Comparison of ENCODE assay signal across 14 cellular contexts in the genomic region with DNA sequence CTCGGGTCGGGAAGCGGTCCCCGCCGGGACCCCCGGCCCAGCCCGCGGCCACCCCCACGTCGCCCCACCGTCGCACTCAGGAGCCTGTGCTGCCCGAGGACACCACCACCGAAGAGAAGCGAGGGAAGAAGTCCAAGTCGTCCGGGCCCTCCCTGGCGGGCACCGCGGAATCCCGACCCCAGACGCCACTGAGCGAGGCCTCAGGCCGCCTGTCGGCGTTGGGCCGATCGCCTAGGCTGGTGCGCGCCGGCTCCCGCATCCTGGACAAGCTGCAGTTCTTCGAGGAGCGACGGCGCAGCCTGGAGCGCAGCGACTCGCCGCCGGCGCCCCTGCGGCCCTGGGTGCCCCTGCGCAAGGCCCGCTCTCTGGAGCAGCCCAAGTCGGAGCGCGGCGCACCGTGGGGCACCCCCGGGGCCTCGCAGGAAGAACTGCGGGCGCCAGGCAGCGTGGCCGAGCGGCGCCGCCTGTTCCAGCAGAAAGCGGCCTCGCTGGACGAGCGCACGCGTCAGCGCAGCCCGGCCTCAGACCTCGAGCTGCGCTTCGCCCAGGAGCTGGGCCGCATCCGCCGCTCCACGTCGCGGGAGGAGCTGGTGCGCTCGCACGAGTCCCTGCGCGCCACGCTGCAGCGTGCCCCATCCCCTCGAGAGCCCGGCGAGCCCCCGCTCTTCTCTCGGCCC. TPM values are rescaled to one million over a fixed set of nuclear protein-coding genes. Genes with fewer than 3 reads are reported as not detected.
DNase-seq lines count a peak whose midpoint lies in the region; ATAC-seq and TF ChIP-seq lines count a peak whose summit lies in the region.
"Had no signal": no experiment of that assay in that cellular context is flagged by ENCODE, and none has a peak within 500 bp of the region (broad histone marks: within the 10 kb centered on the region; RNA-seq: fewer than 3 reads in every experiment).

No MANE protein-coding gene starts in this region.

- H3K9me3 ChIP-seq in HUES48 (ENCODE audit: control insufficient read depth, insufficient read depth, low read length) (no peaks in the 10 kb centered on the region), iPS-20b (ENCODE audit: insufficient read depth, low read depth, low read length) (no peaks in the 10 kb centered on the region)

- H3K27me3 ChIP-seq in HUES48 (ENCODE audit: control insufficient read depth, insufficient read depth, low read length) (peaks cover 28% of the 10 kb centered on the region), iPS-20b (ENCODE audit: insufficient read depth, low read length) (peaks cover 42% of the 10 kb centered on the region)

- H3K4me1 Mint-ChIP-seq in activated naive CD8-positive, alpha-beta T cell (ENCODE audit: low read depth), result peaks cover 38% of the 10 kb centered on the region
- H3K4me1 Mint-ChIP-seq in stimulated activated effector memory CD8-positive, alpha-beta T cell treated with anti-CD3 and anti-CD28 coated beads, Interleukin-12 subunit alpha, Interleukin-12 subunit beta, amount 100 ng/mL, for 72 hours, result peaks cover 5% of the 10 kb centered on the region
- peaks cover 70% of the 10 kb centered on the region for H3K4me1 Mint-ChIP-seq in chondrocyte (ENCODE audit: low read depth)

- H3K4me1 ChIP-seq in HUES48 (ENCODE audit: control insufficient read depth, insufficient read depth, low read length), result peaks cover 28% of the 10 kb centered on the region
- peaks cover 4% of the 10 kb centered on the region for H3K4me1 ChIP-seq in iPS-20b (ENCODE audit: insufficient read depth, low read length)

- TF ChIP-seq CTCF in chondrocyte (IDR thresholded peaks at IDR 0.05), result no peak

- H3K27me3 Mint-ChIP-seq in activated naive CD8-positive, alpha-beta T cell, result peaks cover 4% of the 10 kb centered on the region
- no peaks in the 10 kb centered on the region for H3K27me3 Mint-ChIP-seq in chondrocyte (ENCODE audit: low read depth)

- H3K4me3 Mint-ChIP-seq in activated naive CD8-positive, alpha-beta T cell, result peak overlapping the region; percentile 10
- H3K4me3 Mint-ChIP-seq in stimulated activated effector memory CD8-positive, alpha-beta T cell treated with anti-CD3 and anti-CD28 coated beads, Interleukin-12 subunit alpha, Interleukin-12 subunit beta, amount 100 ng/mL, for 72 hours, result no peak overlapping the region
- H3K4me3 Mint-ChIP-seq in chondrocyte (ENCODE audit: unreplicated experiment), result no peak overlapping the region

- no peak overlapping the region for H3K9ac ChIP-seq in HUES48 (ENCODE audit: low read depth, low read length)
- H3K9ac ChIP-seq in iPS-20b (ENCODE audit: low read depth, low read length), result no peak overlapping the region; the same call in 1 of the 2 replicates
- H3K9ac ChIP-seq: parathyroid adenoma had no signal

- DNase-seq in stimulated activated effector memory CD8-positive, alpha-beta T cell treated with anti-CD3 and anti-CD28 coated beads, Interleukin-12 subunit alpha, Interleukin-12 subunit beta, amount 100 ng/mL, for 72 hours (ENCODE audit: low spot score in 2 of 2), result no peak
- DNase-seq in chondrocyte (ENCODE audit: low spot score) (no peak), mesenteric fat pad (ENCODE audit: low spot score) (no peak), OCI-M2 (lab: John Stamatoyannopoulos, UW; ENCODE audit: unreplicated experiment) (no peak)
- DNase-seq: activated CD4-positive, alpha-beta T cell treated with anti-CD3 and anti-CD28 coated beads for 48 hours; NCI-H1694; NCI-H526; Peyer's patch; T-helper 1 cell had no signal

- H3K36me3 Mint-ChIP-seq in activated naive CD8-positive, alpha-beta T cell, result no peaks in the 10 kb centered on the region
- no peaks in the 10 kb centered on the region for H3K36me3 Mint-ChIP-seq in stimulated activated effector memory CD8-positive, alpha-beta T cell treated with anti-CD3 and anti-CD28 coated beads, Interleukin-12 subunit alpha, Interleukin-12 subunit beta, amount 100 ng/mL, for 72 hours
- peaks cover 4% of the 10 kb centered on the region for H3K36me3 Mint-ChIP-seq in chondrocyte (ENCODE audit: low read depth)

- H3K9me3 Mint-ChIP-seq in activated naive CD8-positive, alpha-beta T cell (ENCODE audit: low read depth), result no peaks in the 10 kb centered on the region
- H3K9me3 Mint-ChIP-seq in stimulated activated effector memory CD8-positive, alpha-beta T cell treated with anti-CD3 and anti-CD28 coated beads, Interleukin-12 subunit alpha, Interleukin-12 subunit beta, amount 100 ng/mL, for 72 hours, result no peaks in the 10 kb centered on the region
- H3K9me3 Mint-ChIP-seq in chondrocyte (ENCODE audit: low read depth), result no peaks in the 10 kb centered on the region
- H3K9me3 Mint-ChIP-seq: activated T-helper 2 cell treated with anti-CD3 and anti-CD28 coated beads, Interferon-gamma antibody, Interleukin-2, Interleukin-4, amounts not matched to agents 10 μg/mL and 5 μg/mL and 100 μg/mL, durations not matched to agents 14 hours and 24 hours and 36 hours had no signal

- no peaks in the 10 kb centered on the region for H3K36me3 ChIP-seq in HUES48 (ENCODE audit: control insufficient read depth, insufficient read depth, low read length)
- H3K36me3 ChIP-seq in iPS-20b (ENCODE audit: insufficient read depth, low read depth, low read length), result 0 out of 2 replicates have a peak, but pooled peaks cover 5% of the 10 kb centered on the region
- H3K36me3 ChIP-seq: Peyer's patch had no signal

- peak; percentile 6 for ATAC-seq in stimulated activated effector memory CD8-positive, alpha-beta T cell treated with anti-CD3 and anti-CD28 coated beads, Interleukin-12 subunit alpha, Interleukin-12 subunit beta, amount 100 ng/mL, for 72 hours

- H3K27ac Mint-ChIP-seq in activated naive CD8-positive, alpha-beta T cell, result no peak overlapping the region
- no peak overlapping the region for H3K27ac Mint-ChIP-seq in stimulated activated effector memory CD8-positive, alpha-beta T cell treated with anti-CD3 and anti-CD28 coated beads, Interleukin-12 subunit alpha, Interleukin-12 subunit beta, amount 100 ng/mL, for 72 hours
- H3K27ac Mint-ChIP-seq in chondrocyte (ENCODE audit: unreplicated experiment), result no peak overlapping the region
- H3K27ac Mint-ChIP-seq: activated T-helper 2 cell treated with anti-CD3 and anti-CD28 coated beads, Interferon-gamma antibody, Interleukin-2, Interleukin-4, amounts not matched to agents 10 μg/mL and 5 μg/mL and 100 μg/mL, durations not matched to agents 14 hours and 24 hours and 36 hours had no signal

- H3K27ac ChIP-seq in HUES48 (ENCODE audit: low read depth, low read length), result no peak overlapping the region
- no peak overlapping the region for H3K27ac ChIP-seq in iPS-20b (ENCODE audit: low read length)
- H3K27ac ChIP-seq: parathyroid adenoma had no signal

- H3K4me3 ChIP-seq in HUES48 (ENCODE audit: low read depth, low read length) (peak overlapping the region; percentile 49; the same call in 1 of the 2 replicates), iPS-20b (ENCODE audit: low read length) (peak overlapping the region; percentile 46; the same call in 1 of the 2 replicates)

RNA-seq across cellular contexts. Expression of gene SPEG, which starts 13.6 kb away (rescaled TPM):
- 62.9 to 94.9 TPM (median 89.7 TPM) in 3 replicates for total RNA-seq in chondrocyte
- 4.7 TPM for total RNA-seq in mesenteric fat pad
- total RNA-seq: activated T-helper 2 cell treated with anti-CD3 and anti-CD28 coated beads, Interferon-gamma antibody, Interleukin-2, Interleukin-4, amounts not matched to agents 10 μg/mL and 5 μg/mL and 100 μg/mL, durations not matched to agents 14 hours and 24 hours and 36 hours had no signal

RNA-seq across cellular contexts. Expression of gene DES, which starts 30.1 kb away (rescaled TPM):
- total RNA-seq in chondrocyte (0.70 to 19.8 TPM (median 15.5 TPM) in 3 replicates), mesenteric fat pad (62.5 TPM)
- total RNA-seq: activated T-helper 2 cell treated with anti-CD3 and anti-CD28 coated beads, Interferon-gamma antibody, Interleukin-2, Interleukin-4, amounts not matched to agents 10 μg/mL and 5 μg/mL and 100 μg/mL, durations not matched to agents 14 hours and 24 hours and 36 hours had no signal

RNA-seq across cellular contexts. Expression of gene GMPPA, which starts 50.5 kb away (rescaled TPM):
- total RNA-seq in chondrocyte, result 60.9 to 72.4 TPM (median 62.1 TPM) in 3 replicates
- 32.4 TPM for total RNA-seq in mesenteric fat pad

Comparison
In these comparisons a context has a peak if more than half of its experiments do, and no peak if none do; other contexts are left out.
1. RNA of gene SPEG, which starts 13.6 kb away (total RNA-seq): 62.9 to 94.9 TPM in chondrocyte; 4.7 TPM in mesenteric fat pad (single experiment); every median in the first group is over 10 times any median in the second.